ENCODE assay signal across 1 cellular context in the genomic region with DNA sequence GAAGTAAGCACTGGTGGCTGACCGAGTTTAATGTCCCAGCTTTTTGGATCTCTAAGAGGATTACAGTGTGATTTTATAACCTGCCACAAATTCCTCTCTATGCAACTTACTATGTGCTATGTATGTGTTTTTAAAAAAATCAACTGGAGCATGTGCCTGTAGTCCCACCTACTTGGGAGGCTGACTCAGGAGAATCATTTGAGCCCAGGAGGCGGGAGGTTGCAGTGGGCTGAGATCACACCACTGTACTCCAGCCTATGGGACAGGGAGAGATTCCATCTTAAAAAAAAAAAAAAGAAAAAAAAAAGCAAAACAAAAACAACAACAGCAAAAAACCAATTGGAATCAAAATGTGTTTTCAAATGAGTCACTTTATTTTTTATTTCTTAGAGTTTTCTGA.
TF ChIP-seq lines count a peak whose summit lies in the region.

No MANE protein-coding gene starts in this region.

TF ChIP-seq in HCT116, 20 proteins besides CTCF, POLR2A, EP300 and RAD21 (continued from another document):
- TF ChIP-seq YY1 (IDR thresholded peaks at IDR 0.05; ENCODE audit: extremely low read depth, insufficient replicate concordance, low read depth, low read length) (no peak), CEBPB (IDR thresholded peaks at IDR 0.05; ENCODE audit: low read depth) (no peak), ZFX (IDR thresholded peaks at IDR 0.05) (no peak), EZH2phosphoT487 (IDR thresholded peaks at IDR 0.05; ENCODE audit: borderline replicate concordance) (no peak)
